21 cellular contexts compared by ENCODE assay signal in genomic region chr11:2731285-2732125, GRCh38.
"Had no signal": no experiment of that assay in that cellular context is flagged by ENCODE, and none has a peak within 500 bp of the region (broad histone marks: within the 10 kb centered on the region; RNA-seq: fewer than 3 reads in every experiment).

No MANE protein-coding gene starts in this region.

- H3K36me3 ChIP-seq: ascending aorta, cardiac muscle cell, upper lobe of right lung had no signal

- H3K4me3 Mint-ChIP-seq: activated CD8-positive, alpha-beta memory T cell treated with anti-CD3 and anti-CD28 coated beads, Interleukin-2, amount 10 ng/mL, durations not matched to agents 7 days and 5 days; activated naive CD4-positive, alpha-beta T cell treated with anti-CD3 and anti-CD28 coated beads for 36 hours; activated naive CD8-positive, alpha-beta T cell treated with anti-CD3 and anti-CD28 coated beads, Interleukin-2, amount 50 U/mL, for 24 hours; memory B cell had no signal

- H3K9me3 Mint-ChIP-seq: activated naive CD4-positive, alpha-beta T cell treated with anti-CD3 and anti-CD28 coated beads for 36 hours; activated naive CD8-positive, alpha-beta T cell treated with anti-CD3 and anti-CD28 coated beads, Interleukin-2, amount 50 U/mL, for 24 hours; activated T-helper 2 cell treated with anti-CD3 and anti-CD28 coated beads, Interferon-gamma antibody, Interleukin-2, Interleukin-4, amounts not matched to agents 10 μg/mL and 5 μg/mL and 100 μg/mL, durations not matched to agents 14 hours and 24 hours and 36 hours; memory B cell; neural crest cell had no signal

- H3K4me3 ChIP-seq: ascending aorta, cardiac muscle cell, upper lobe of right lung had no signal

- H3K36me3 Mint-ChIP-seq: activated CD8-positive, alpha-beta memory T cell treated with anti-CD3 and anti-CD28 coated beads, Interleukin-2, amount 10 ng/mL, durations not matched to agents 7 days and 5 days had no signal

- H3K4me1 Mint-ChIP-seq: activated CD8-positive, alpha-beta memory T cell treated with anti-CD3 and anti-CD28 coated beads, Interleukin-2, amount 10 ng/mL, durations not matched to agents 7 days and 5 days; activated naive CD8-positive, alpha-beta T cell treated with anti-CD3 and anti-CD28 coated beads, Interleukin-2, amount 50 U/mL, for 24 hours had no signal

- H3K4me2 ChIP-seq: SK-N-SH had no signal

- ATAC-seq: activated CD8-positive, alpha-beta memory T cell treated with anti-CD3 and anti-CD28 coated beads, Interleukin-2, amount 10 ng/mL, durations not matched to agents 7 days and 5 days; activated naive CD8-positive, alpha-beta T cell treated with anti-CD3 and anti-CD28 coated beads, Interleukin-2, amount 50 U/mL, for 24 hours; esophagus mucosa; upper lobe of right lung had no signal

- H3K4me1 ChIP-seq: ascending aorta, upper lobe of right lung had no signal

- H3K9me3 ChIP-seq: ascending aorta, SK-N-SH, upper lobe of right lung had no signal

- H3K27ac ChIP-seq: ascending aorta, cardiac muscle cell, upper lobe of right lung had no signal

- H3K9me2 ChIP-seq: SK-N-SH had no signal

- H3K27me3 Mint-ChIP-seq: activated CD8-positive, alpha-beta memory T cell treated with anti-CD3 and anti-CD28 coated beads, Interleukin-2, amount 10 ng/mL, durations not matched to agents 7 days and 5 days; activated naive CD8-positive, alpha-beta T cell treated with anti-CD3 and anti-CD28 coated beads, Interleukin-2, amount 50 U/mL, for 24 hours; memory B cell had no signal

- DNase-seq: activated CD4-positive, alpha-beta T cell treated with anti-CD3 and anti-CD28 coated beads for 1 hour; activated CD4-positive, alpha-beta T cell treated with anti-CD3 and anti-CD28 coated beads, Interleukin-2, amount 50 U/mL, for 48 hours; activated CD8-positive, alpha-beta memory T cell treated with anti-CD3 and anti-CD28 coated beads, Interleukin-2, amount 10 ng/mL, durations not matched to agents 7 days and 5 days; activated naive CD4-positive, alpha-beta T cell treated with anti-CD3 and anti-CD28 coated beads for 36 hours; activated naive CD8-positive, alpha-beta T cell treated with anti-CD3 and anti-CD28 coated beads, Interleukin-2, amount 50 U/mL, for 24 hours; activated T-cell treated with anti-CD3 and anti-CD28 coated beads, Interleukin-2, amount 50 U/mL, for 1 hour; glutamatergic neuron; stimulated activated CD4-positive, alpha-beta T cell treated with anti-CD3 and anti-CD28 coated beads, Interleukin-15, amount 100 ng/mL, for 24 hours; stimulated activated CD4-positive, alpha-beta T cell treated with anti-CD3 and anti-CD28 coated beads, Interleukin-4, amount 100 ng/mL, for 4 hours; stimulated activated CD8-positive, alpha-beta memory T cell treated with anti-CD3 and anti-CD28 coated beads, Interleukin-4, amount 100 ng/mL, for 48 hours; stimulated activated naive CD4-positive, alpha-beta T cell treated with Interleukin-2 at 50 U/mL for 16 hours; T-helper 1 cell; T1000; upper lobe of right lung had no signal

- H3K27ac Mint-ChIP-seq: activated CD8-positive, alpha-beta memory T cell treated with anti-CD3 and anti-CD28 coated beads, Interleukin-2, amount 10 ng/mL, durations not matched to agents 7 days and 5 days; activated naive CD4-positive, alpha-beta T cell treated with anti-CD3 and anti-CD28 coated beads for 36 hours; activated naive CD8-positive, alpha-beta T cell treated with anti-CD3 and anti-CD28 coated beads, Interleukin-2, amount 50 U/mL, for 24 hours; activated T-helper 2 cell treated with anti-CD3 and anti-CD28 coated beads, Interferon-gamma antibody, Interleukin-2, Interleukin-4, amounts not matched to agents 10 μg/mL and 5 μg/mL and 100 μg/mL, durations not matched to agents 14 hours and 24 hours and 36 hours had no signal

- H3K27me3 ChIP-seq: ascending aorta, cardiac muscle cell, upper lobe of right lung had no signal
